1 cellular context compared by ENCODE assay signal in genomic region chr11:78290293-78291176, GRCh38.
TF ChIP-seq lines count a peak whose summit lies in the region.

No MANE protein-coding gene starts in this region.

TF ChIP-seq in K562, 482 proteins besides CTCF, POLR2A, EP300 and RAD21 (continued from another document and continues in another):
- TF ChIP-seq, protein P1, sequence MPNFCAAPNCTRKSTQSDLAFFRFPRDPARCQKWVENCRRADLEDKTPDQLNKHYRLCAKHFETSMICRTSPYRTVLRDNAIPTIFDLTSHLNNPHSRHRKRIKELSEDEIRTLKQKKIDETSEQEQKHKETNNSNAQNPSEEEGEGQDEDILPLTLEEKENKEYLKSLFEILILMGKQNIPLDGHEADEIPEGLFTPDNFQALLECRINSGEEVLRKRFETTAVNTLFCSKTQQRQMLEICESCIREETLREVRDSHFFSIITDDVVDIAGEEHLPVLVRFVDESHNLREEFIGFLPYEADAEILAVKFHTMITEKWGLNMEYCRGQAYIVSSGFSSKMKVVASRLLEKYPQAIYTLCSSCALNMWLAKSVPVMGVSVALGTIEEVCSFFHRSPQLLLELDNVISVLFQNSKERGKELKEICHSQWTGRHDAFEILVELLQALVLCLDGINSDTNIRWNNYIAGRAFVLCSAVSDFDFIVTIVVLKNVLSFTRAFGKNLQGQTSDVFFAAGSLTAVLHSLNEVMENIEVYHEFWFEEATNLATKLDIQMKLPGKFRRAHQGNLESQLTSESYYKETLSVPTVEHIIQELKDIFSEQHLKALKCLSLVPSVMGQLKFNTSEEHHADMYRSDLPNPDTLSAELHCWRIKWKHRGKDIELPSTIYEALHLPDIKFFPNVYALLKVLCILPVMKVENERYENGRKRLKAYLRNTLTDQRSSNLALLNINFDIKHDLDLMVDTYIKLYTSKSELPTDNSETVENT (CRISPR knock-in tag; IDR thresholded peaks at IDR 0.05): no peak
- TF ChIP-seq NR0B1 (IDR thresholded peaks at IDR 0.05; ENCODE audit: partially characterized antibody) (no peak), CEBPG (CRISPR knock-in tag; IDR thresholded peaks at IDR 0.05) (peak; percentile 100), CEBPG (tag; conservative IDR thresholded peaks at IDR 0.05 in 1 of 2, IDR thresholded peaks at IDR 0.05 in 1 of 2) (peak; percentile 100), ILK (tag; IDR thresholded peaks at IDR 0.05; ENCODE audit: borderline replicate concordance, low read depth) (peak; percentile 57; the same call in 1 of the 2 replicates), MAFF (IDR thresholded peaks at IDR 0.05; ENCODE audit: low read length) (no peak), ZNF41 (CRISPR knock-in tag; conservative IDR thresholded peaks at IDR 0.05) (peak; percentile 7; the same call in 1 of the 2 replicates), CBX2 (IDR thresholded peaks at IDR 0.05; ENCODE audit: insufficient read depth, low read length, poor library complexity, severe bottlenecking) (no peak), PATZ1 (CRISPR knock-in tag; IDR thresholded peaks at IDR 0.05; ENCODE audit: borderline replicate concordance) (0 out of 2 replicates have a peak, but pooled peaks have one; percentile 30), YY1 (IDR thresholded peaks at IDR 0.05; ENCODE audit: borderline replicate concordance in 1 of 3, control insufficient read depth in 1 of 3, extremely low read depth in 1 of 3, insufficient read depth in 3 of 3, insufficient read length in 1 of 3, insufficient replicate concordance in 2 of 3, low read depth in 1 of 3, low read length in 2 of 3) (no peak), SUPT5H (IDR thresholded peaks at IDR 0.05) (no peak), POLR3G (IDR thresholded peaks at IDR 0.05; ENCODE audit: extremely low read depth, insufficient read length, insufficient replicate concordance) (no peak), ZNF511 (CRISPR knock-in tag; IDR thresholded peaks at IDR 0.05) (no peak), ZNF586 (CRISPR knock-in tag; conservative IDR thresholded peaks at IDR 0.05) (no peak), ZNF449 (CRISPR knock-in tag; IDR thresholded peaks at IDR 0.05) (peak; percentile 32; the same call in 1 of the 2 replicates), GTF3C2 (IDR thresholded peaks at IDR 0.05; ENCODE audit: borderline replicate concordance, extremely low read depth, insufficient read length) (no peak), SIN3A (IDR thresholded peaks at IDR 0.05; ENCODE audit: borderline replicate concordance in 2 of 2, control insufficient read depth in 1 of 2, low read depth in 2 of 2, low read length in 2 of 2) (no peak), HDAC2 (IDR thresholded peaks at IDR 0.05) (peak; percentile 71; the same call in 1 of the 2 replicates), TBL1XR1 (IDR thresholded peaks at IDR 0.05; ENCODE audit: low read length in 2 of 2) (peak in 1 of 2 experiments; percentile 94; a peak in 2 of 4 replicates), XRCC5 (IDR thresholded peaks at IDR 0.05; ENCODE audit: low read depth, low read length) (no peak), SMARCA4 (IDR thresholded peaks at IDR 0.05) (peak; percentile 91; the same call in 1 of the 2 replicates), POLR2AphosphoS5 (IDR thresholded peaks at IDR 0.05; ENCODE audit: control insufficient read depth, insufficient read depth, low read depth, low read length) (no peak), BRD4 (IDR thresholded peaks at IDR 0.05) (no peak; the same call in 1 of the 2 replicates), ZNF561 (CRISPR knock-in tag; conservative IDR thresholded peaks at IDR 0.05) (no peak), GABPB1 (CRISPR knock-in tag; IDR thresholded peaks at IDR 0.05) (peak; percentile 86)
- TF ChIP-seq, protein P2, sequence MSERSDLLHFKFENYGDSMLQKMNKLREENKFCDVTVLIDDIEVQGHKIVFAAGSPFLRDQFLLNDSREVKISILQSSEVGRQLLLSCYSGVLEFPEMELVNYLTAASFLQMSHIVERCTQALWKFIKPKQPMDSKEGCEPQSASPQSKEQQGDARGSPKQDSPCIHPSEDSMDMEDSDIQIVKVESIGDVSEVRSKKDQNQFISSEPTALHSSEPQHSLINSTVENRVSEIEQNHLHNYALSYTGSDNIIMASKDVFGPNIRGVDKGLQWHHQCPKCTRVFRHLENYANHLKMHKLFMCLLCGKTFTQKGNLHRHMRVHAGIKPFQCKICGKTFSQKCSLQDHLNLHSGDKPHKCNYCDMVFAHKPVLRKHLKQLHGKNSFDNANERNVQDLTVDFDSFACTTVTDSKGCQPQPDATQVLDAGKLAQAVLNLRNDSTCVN (CRISPR knock-in tag; IDR thresholded peaks at IDR 0.05): no peak
- TF ChIP-seq, protein P3, sequence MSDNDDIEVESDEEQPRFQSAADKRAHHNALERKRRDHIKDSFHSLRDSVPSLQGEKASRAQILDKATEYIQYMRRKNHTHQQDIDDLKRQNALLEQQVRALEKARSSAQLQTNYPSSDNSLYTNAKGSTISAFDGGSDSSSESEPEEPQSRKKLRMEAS (CRISPR knock-in tag; IDR thresholded peaks at IDR 0.05): no peak
- TF ChIP-seq, protein P4, sequence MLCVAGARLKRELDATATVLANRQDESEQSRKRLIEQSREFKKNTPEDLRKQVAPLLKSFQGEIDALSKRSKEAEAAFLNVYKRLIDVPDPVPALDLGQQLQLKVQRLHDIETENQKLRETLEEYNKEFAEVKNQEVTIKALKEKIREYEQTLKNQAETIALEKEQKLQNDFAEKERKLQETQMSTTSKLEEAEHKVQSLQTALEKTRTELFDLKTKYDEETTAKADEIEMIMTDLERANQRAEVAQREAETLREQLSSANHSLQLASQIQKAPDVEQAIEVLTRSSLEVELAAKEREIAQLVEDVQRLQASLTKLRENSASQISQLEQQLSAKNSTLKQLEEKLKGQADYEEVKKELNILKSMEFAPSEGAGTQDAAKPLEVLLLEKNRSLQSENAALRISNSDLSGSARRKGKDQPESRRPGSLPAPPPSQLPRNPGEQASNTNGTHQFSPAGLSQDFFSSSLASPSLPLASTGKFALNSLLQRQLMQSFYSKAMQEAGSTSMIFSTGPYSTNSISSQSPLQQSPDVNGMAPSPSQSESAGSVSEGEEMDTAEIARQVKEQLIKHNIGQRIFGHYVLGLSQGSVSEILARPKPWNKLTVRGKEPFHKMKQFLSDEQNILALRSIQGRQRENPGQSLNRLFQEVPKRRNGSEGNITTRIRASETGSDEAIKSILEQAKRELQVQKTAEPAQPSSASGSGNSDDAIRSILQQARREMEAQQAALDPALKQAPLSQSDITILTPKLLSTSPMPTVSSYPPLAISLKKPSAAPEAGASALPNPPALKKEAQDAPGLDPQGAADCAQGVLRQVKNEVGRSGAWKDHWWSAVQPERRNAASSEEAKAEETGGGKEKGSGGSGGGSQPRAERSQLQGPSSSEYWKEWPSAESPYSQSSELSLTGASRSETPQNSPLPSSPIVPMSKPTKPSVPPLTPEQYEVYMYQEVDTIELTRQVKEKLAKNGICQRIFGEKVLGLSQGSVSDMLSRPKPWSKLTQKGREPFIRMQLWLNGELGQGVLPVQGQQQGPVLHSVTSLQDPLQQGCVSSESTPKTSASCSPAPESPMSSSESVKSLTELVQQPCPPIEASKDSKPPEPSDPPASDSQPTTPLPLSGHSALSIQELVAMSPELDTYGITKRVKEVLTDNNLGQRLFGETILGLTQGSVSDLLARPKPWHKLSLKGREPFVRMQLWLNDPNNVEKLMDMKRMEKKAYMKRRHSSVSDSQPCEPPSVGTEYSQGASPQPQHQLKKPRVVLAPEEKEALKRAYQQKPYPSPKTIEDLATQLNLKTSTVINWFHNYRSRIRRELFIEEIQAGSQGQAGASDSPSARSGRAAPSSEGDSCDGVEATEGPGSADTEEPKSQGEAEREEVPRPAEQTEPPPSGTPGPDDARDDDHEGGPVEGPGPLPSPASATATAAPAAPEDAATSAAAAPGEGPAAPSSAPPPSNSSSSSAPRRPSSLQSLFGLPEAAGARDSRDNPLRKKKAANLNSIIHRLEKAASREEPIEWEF (CRISPR knock-in tag; IDR thresholded peaks at IDR 0.05): no peak
- TF ChIP-seq, protein P5, sequence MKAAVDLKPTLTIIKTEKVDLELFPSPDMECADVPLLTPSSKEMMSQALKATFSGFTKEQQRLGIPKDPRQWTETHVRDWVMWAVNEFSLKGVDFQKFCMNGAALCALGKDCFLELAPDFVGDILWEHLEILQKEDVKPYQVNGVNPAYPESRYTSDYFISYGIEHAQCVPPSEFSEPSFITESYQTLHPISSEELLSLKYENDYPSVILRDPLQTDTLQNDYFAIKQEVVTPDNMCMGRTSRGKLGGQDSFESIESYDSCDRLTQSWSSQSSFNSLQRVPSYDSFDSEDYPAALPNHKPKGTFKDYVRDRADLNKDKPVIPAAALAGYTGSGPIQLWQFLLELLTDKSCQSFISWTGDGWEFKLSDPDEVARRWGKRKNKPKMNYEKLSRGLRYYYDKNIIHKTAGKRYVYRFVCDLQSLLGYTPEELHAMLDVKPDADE (conservative IDR thresholded peaks at IDR 0.05; ENCODE audit: control insufficient read depth, low read depth, low read length): no peak
- TF ChIP-seq, protein P6, sequence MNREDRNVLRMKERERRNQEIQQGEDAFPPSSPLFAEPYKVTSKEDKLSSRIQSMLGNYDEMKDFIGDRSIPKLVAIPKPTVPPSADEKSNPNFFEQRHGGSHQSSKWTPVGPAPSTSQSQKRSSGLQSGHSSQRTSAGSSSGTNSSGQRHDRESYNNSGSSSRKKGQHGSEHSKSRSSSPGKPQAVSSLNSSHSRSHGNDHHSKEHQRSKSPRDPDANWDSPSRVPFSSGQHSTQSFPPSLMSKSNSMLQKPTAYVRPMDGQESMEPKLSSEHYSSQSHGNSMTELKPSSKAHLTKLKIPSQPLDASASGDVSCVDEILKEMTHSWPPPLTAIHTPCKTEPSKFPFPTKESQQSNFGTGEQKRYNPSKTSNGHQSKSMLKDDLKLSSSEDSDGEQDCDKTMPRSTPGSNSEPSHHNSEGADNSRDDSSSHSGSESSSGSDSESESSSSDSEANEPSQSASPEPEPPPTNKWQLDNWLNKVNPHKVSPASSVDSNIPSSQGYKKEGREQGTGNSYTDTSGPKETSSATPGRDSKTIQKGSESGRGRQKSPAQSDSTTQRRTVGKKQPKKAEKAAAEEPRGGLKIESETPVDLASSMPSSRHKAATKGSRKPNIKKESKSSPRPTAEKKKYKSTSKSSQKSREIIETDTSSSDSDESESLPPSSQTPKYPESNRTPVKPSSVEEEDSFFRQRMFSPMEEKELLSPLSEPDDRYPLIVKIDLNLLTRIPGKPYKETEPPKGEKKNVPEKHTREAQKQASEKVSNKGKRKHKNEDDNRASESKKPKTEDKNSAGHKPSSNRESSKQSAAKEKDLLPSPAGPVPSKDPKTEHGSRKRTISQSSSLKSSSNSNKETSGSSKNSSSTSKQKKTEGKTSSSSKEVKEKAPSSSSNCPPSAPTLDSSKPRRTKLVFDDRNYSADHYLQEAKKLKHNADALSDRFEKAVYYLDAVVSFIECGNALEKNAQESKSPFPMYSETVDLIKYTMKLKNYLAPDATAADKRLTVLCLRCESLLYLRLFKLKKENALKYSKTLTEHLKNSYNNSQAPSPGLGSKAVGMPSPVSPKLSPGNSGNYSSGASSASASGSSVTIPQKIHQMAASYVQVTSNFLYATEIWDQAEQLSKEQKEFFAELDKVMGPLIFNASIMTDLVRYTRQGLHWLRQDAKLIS (CRISPR knock-in tag; IDR thresholded peaks at IDR 0.05): no peak; the same call in 1 of the 2 replicates
